In genomic region chr9:73680831-73681230, GRCh38 we compare ENCODE assay signal across 16 cellular contexts.
"Had no signal": no experiment of that assay in that cellular context is flagged by ENCODE, and none has a peak within 500 bp of the region (broad histone marks: within the 10 kb centered on the region; RNA-seq: fewer than 3 reads in every experiment).

No MANE protein-coding gene starts in this region.

- H3K27me3 ChIP-seq: body of pancreas, heart left ventricle, testis had no signal

- H3K4me1 ChIP-seq: body of pancreas, heart left ventricle, left ventricle myocardium inferior, testis had no signal

- H3K36me3 ChIP-seq: heart left ventricle, left ventricle myocardium inferior had no signal

- H3K9me3 ChIP-seq: body of pancreas, testis had no signal

- H3K4me3 ChIP-seq: body of pancreas, heart left ventricle, left ventricle myocardium inferior, testis had no signal

- ATAC-seq: activated CD4-positive, CD25-positive, alpha-beta regulatory T cell treated with anti-CD3 and anti-CD28 coated beads, Interleukin-2, amount 50 U/mL, for 24 hours; activated CD8-positive, alpha-beta memory T cell treated with anti-CD3 and anti-CD28 coated beads, Interleukin-2, amount 10 ng/mL, durations not matched to agents 7 days and 5 days; activated naive CD4-positive, alpha-beta T cell treated with anti-CD3 and anti-CD28 coated beads, Interleukin-2, amount 50 U/mL, for 72 hours; body of pancreas; heart left ventricle had no signal

- H3K27ac ChIP-seq: body of pancreas, heart left ventricle, left ventricle myocardium inferior, testis had no signal

- DNase-seq: activated CD4-positive, alpha-beta T cell treated with anti-CD3 and anti-CD28 coated beads, Interleukin-2, amount 50 U/mL, for 48 hours; activated CD8-positive, alpha-beta memory T cell treated with anti-CD3 and anti-CD28 coated beads, Interleukin-2, amount 10 ng/mL, durations not matched to agents 7 days and 5 days; activated effector memory CD4-positive, alpha-beta T cell treated with anti-CD3 and anti-CD28 coated beads, Interleukin-2, amount 50 U/mL, for 16 hours; activated T-cell treated with anti-CD3 and anti-CD28 coated beads, Interleukin-2, amount 50 U/mL, for 24 hours; amniotic stem cell; body of pancreas; dermis blood vessel endothelial cell; erythroblast; heart left ventricle; left ventricle myocardium inferior; nephron progenitor cell; stimulated activated CD4-positive, alpha-beta T cell treated with anti-CD3 and anti-CD28 coated beads, Interleukin-2, amount 100 ng/mL, for 48 hours; stimulated activated CD8-positive, alpha-beta memory T cell treated with anti-CD3 and anti-CD28 coated beads, Interleukin-4, amount 100 ng/mL, for 48 hours; testis had no signal
